In genomic region chrY:19075471-19076253, GRCh38 we compare ENCODE assay signal across 9 cellular contexts.
DNase-seq lines count a peak whose midpoint lies in the region; ATAC-seq and TF ChIP-seq lines count a peak whose summit lies in the region.
"Had no signal": no experiment of that assay in that cellular context is flagged by ENCODE, and none has a peak within 500 bp of the region (broad histone marks: within the 10 kb centered on the region; RNA-seq: fewer than 3 reads in every experiment).

No MANE protein-coding gene starts in this region.

- peak; percentile 87 for ATAC-seq in body of pancreas
- ATAC-seq in mucosa of descending colon = no peak
- no peak for ATAC-seq in GM18502 (IDR thresholded peaks at IDR 0.05; ENCODE audit: poor library complexity, unreplicated experiment)
- ATAC-seq: GM12878 had no signal

- no peak for DNase-seq in BJ (ENCODE audit: low read depth)
- DNase-seq in body of pancreas = peak in 2 of 4 donors; percentile 82 to 86
- DNase-seq in mucosa of descending colon = peak in 2 of 3 donors; percentile 80 to 84
- DNase-seq in inferior parietal cortex (ENCODE audit: extremely low spot score) = no peak
- DNase-seq in mesenteric fat pad (ENCODE audit: low spot score) = no peak
- no peak for DNase-seq in NCI-H146 (lab: John Stamatoyannopoulos, UW)

- no peak for TF ChIP-seq POLR2A in body of pancreas (IDR thresholded peaks at IDR 0.05)

- H3K4me3 ChIP-seq in BJ (ENCODE audit: low read depth, low read length) (peak overlapping the region; percentile 62), body of pancreas (peak overlapping the region in 1 of 2 donors; percentile 30), mucosa of descending colon (no peak overlapping the region)
- H3K4me3 ChIP-seq: GM12878 had no signal

- H3K4me1 ChIP-seq in body of pancreas (no peaks in the 10 kb centered on the region), mucosa of descending colon (ENCODE audit: low read depth) (no peaks in the 10 kb centered on the region)

- CTCF ChIA-PET in BJ (lab: Yijun Ruan, JAX) = no interaction called here

- TF ChIP-seq CTCF in BJ (IDR thresholded peaks at IDR 0.05; ENCODE audit: insufficient read depth, low read depth, low read length) = no peak
- TF ChIP-seq CTCF in body of pancreas (IDR thresholded peaks at IDR 0.05) = no peak
- no peak for TF ChIP-seq CTCF in mucosa of descending colon (IDR thresholded peaks at IDR 0.05)

- no peaks in the 10 kb centered on the region for H3K36me3 ChIP-seq in BJ (ENCODE audit: control insufficient read depth, insufficient read depth, low read length)
- H3K36me3 ChIP-seq in KOPT-K1 (ENCODE audit: insufficient read depth, low read length) = no peaks in the 10 kb centered on the region; the same call in 1 of the 2 replicates
- H3K36me3 ChIP-seq in body of pancreas (replicated peaks in 1 of 2; ENCODE audit: insufficient read depth in 1 of 2, low read depth in 2 of 2) = no peaks in the 10 kb centered on the region
- no peaks in the 10 kb centered on the region for H3K36me3 ChIP-seq in mucosa of descending colon (ENCODE audit: low read depth)

- POLR2A ChIA-PET in BJ (lab: Charles Lee) = no interaction called here

- H3K27me3 ChIP-seq in BJ (ENCODE audit: control insufficient read depth, insufficient read depth, low read length) = no peaks in the 10 kb centered on the region
- H3K27me3 ChIP-seq in body of pancreas = no peaks in the 10 kb centered on the region

- intact Hi-C loops in body of pancreas (cut with DNase I) (no loop called here), mucosa of descending colon (cut with DNase I, micrococcal nuclease) (no loop called here)

- 1% methylated on average over 15 to 28 of the region's 28 CpGs for WGBS in body of pancreas, 2 donors

- H3K9me3 ChIP-seq in KOPT-K1 (ENCODE audit: insufficient read depth, low read length, poor library complexity, severe bottlenecking) = no peaks in the 10 kb centered on the region
- no peaks in the 10 kb centered on the region for H3K9me3 ChIP-seq in body of pancreas
- H3K9me3 ChIP-seq in mucosa of descending colon = no peaks in the 10 kb centered on the region

- H3K27ac ChIP-seq in KOPT-K1 (ENCODE audit: low read depth, low read length, poor library complexity, severe bottlenecking) = peak overlapping the region; percentile 59
- H3K27ac ChIP-seq in body of pancreas = peak overlapping the region in 2 of 4 donors; percentile 72 to 87

Comparison
In these comparisons a context has a peak if more than half of its experiments do, and no peak if none do; other contexts are left out.
1. DNase-seq: peak in mucosa of descending colon (2 of 3); none in BJ (single experiment), inferior parietal cortex (single experiment), mesenteric fat pad (single experiment) and NCI-H146 (single experiment).